In genomic region chr5:65774346-65774745, GRCh38 we compare ENCODE assay signal across 12 cellular contexts. TPM values are rescaled to one million over a fixed set of nuclear protein-coding genes. Genes with fewer than 3 reads are reported as not detected.
DNase-seq lines count a peak whose midpoint lies in the region; ATAC-seq and TF ChIP-seq lines count a peak whose summit lies in the region.
"Had no signal": no experiment of that assay in that cellular context is flagged by ENCODE, and none has a peak within 500 bp of the region (broad histone marks: within the 10 kb centered on the region; RNA-seq: fewer than 3 reads in every experiment).

No MANE protein-coding gene starts in this region.

- no peak for TF ChIP-seq RAD21 in SK-N-SH (IDR thresholded peaks at IDR 0.05; ENCODE audit: low read length)

- intact Hi-C loops in thyroid gland (cut with DNase I): no loop called here
- intact Hi-C loops in esophagus muscularis mucosa (cut with DNase I): no loop called here

- H3K9me2 ChIP-seq in SK-N-SH: no peaks in the 10 kb centered on the region

- peak; percentile 50 to 59 for ATAC-seq in activated naive CD4-positive, alpha-beta T cell treated with anti-CD3 and anti-CD28 coated beads, Interleukin-2, amount 50 U/mL, for 72 hours

- POLR2A ChIA-PET in SK-N-SH (lab: Yijun Ruan, JAX): no interaction called here

- no peaks in the 10 kb centered on the region for H3K9me3 Mint-ChIP-seq in activated naive CD4-positive, alpha-beta T cell treated with anti-CD3 and anti-CD28 coated beads, Interleukin-2, amount 50 U/mL, for 72 hours
- H3K9me3 Mint-ChIP-seq: CD14-positive monocyte, naive B cell had no signal

- TF ChIP-seq POLR2A in thyroid gland (IDR thresholded peaks at IDR 0.05) (no peak), esophagus muscularis mucosa (IDR thresholded peaks at IDR 0.05; ENCODE audit: low read depth) (no peak)

- H3K36me3 Mint-ChIP-seq in activated naive CD4-positive, alpha-beta T cell treated with anti-CD3 and anti-CD28 coated beads, Interleukin-2, amount 50 U/mL, for 72 hours: peaks cover 9 to 14% of the 10 kb centered on the region in 2 donors

- H2AFZ ChIP-seq in SK-N-SH (ENCODE audit: low read depth): no peak overlapping the region

- CTCF ChIA-PET in SK-N-SH (lab: Yijun Ruan, JAX): no interaction called here

- no peak overlapping the region for H3K4me3 ChIP-seq in SK-N-SH (ENCODE audit: low read depth in 2 of 2, low read length in 1 of 2)
- H3K4me3 ChIP-seq in fibroblast of the aortic adventitia (ENCODE audit: low read depth, low read length): no peak overlapping the region
- H3K4me3 ChIP-seq in thyroid gland (replicated peaks in 1 of 3): no peak overlapping the region
- H3K4me3 ChIP-seq in esophagus muscularis mucosa: no peak overlapping the region

- no peaks in the 10 kb centered on the region for H4K20me1 ChIP-seq in SK-N-SH (ENCODE audit: insufficient read depth)

- H3K9me3 ChIP-seq in SK-N-SH: no peaks in the 10 kb centered on the region
- no peaks in the 10 kb centered on the region for H3K9me3 ChIP-seq in thyroid gland
- no peaks in the 10 kb centered on the region for H3K9me3 ChIP-seq in esophagus muscularis mucosa

- H3K36me3 ChIP-seq in SK-N-SH (replicated peaks in 1 of 2; ENCODE audit: control insufficient read depth in 1 of 2, insufficient read depth in 2 of 2, low read length in 1 of 2): peaks cover 0 to 5% of the 10 kb centered on the region in 2 experiments
- H3K36me3 ChIP-seq in thyroid gland: no peaks in the 10 kb centered on the region
- H3K36me3 ChIP-seq in esophagus muscularis mucosa: peaks cover 0 to 10% (median 3%) of the 10 kb centered on the region in 4 donors

- no peak overlapping the region for H3K9ac ChIP-seq in SK-N-SH

- TF ChIP-seq CTCF in SK-N-SH (IDR thresholded peaks at IDR 0.05) (no peak), fibroblast of the aortic adventitia (IDR thresholded peaks at IDR 0.05; ENCODE audit: insufficient read depth, low read length) (no peak), thyroid gland (IDR thresholded peaks at IDR 0.05) (no peak), esophagus muscularis mucosa (IDR thresholded peaks at IDR 0.05) (no peak)

- H3F3A ChIP-seq in SK-N-SH (replicated peaks; ENCODE audit: insufficient read depth): peaks cover 12% of the 10 kb centered on the region

- no peak for DNase-seq in activated naive CD4-positive, alpha-beta T cell treated with anti-CD3 and anti-CD28 coated beads, Interleukin-2, amount 50 U/mL, for 72 hours (ENCODE audit: low spot score in 2 of 2)
- DNase-seq in activated naive CD4-positive, alpha-beta T cell treated with anti-CD3 and anti-CD28 coated beads, Interleukin-2, amount 50 U/mL, for 16 hours: no peak
- DNase-seq in SK-N-SH (no peak), fibroblast of the aortic adventitia (ENCODE audit: low read depth) (peak; percentile 59), thyroid gland (peak in 1 of 2 donors; percentile 15), esophagus muscularis mucosa (ENCODE audit: extremely low spot score) (no peak), KBM-7 (no peak), activated gamma-delta T cell (lab: John Stamatoyannopoulos, UW) (no peak)
- DNase-seq: erythroblast, naive B cell, NCI-H510A treated with DMSO at 0.1 percent for 48 hours had no signal

- no peaks in the 10 kb centered on the region for H3K79me2 ChIP-seq in SK-N-SH (ENCODE audit: insufficient read depth)

- peaks cover 16 to 19% of the 10 kb centered on the region in 2 experiments for H3K4me1 ChIP-seq in SK-N-SH (ENCODE audit: control insufficient read depth in 1 of 2, insufficient read depth in 2 of 2, low read depth in 1 of 2, low read length in 1 of 2)
- peaks cover 7 to 10% of the 10 kb centered on the region in 2 donors for H3K4me1 ChIP-seq in thyroid gland
- H3K4me1 ChIP-seq in esophagus muscularis mucosa: no peaks in the 10 kb centered on the region

- H3K27me3 ChIP-seq in SK-N-SH (ENCODE audit: insufficient read depth): no peaks in the 10 kb centered on the region
- H3K27me3 ChIP-seq in thyroid gland: no peaks in the 10 kb centered on the region
- H3K27me3 ChIP-seq in esophagus muscularis mucosa: no peaks in the 10 kb centered on the region

- H3K27ac ChIP-seq in SK-N-SH (ENCODE audit: low read depth in 2 of 2, low read length in 1 of 2) (no peak overlapping the region), thyroid gland (peak overlapping the region in 2 of 3 donors; percentile 42 to 48), esophagus muscularis mucosa (replicated peaks in 1 of 4) (no peak overlapping the region)

- TF ChIP-seq EP300 in SK-N-SH (IDR thresholded peaks at IDR 0.05; ENCODE audit: borderline replicate concordance in 1 of 2, low read depth in 1 of 2, low read length in 1 of 2) (no peak), esophagus muscularis mucosa (IDR thresholded peaks at IDR 0.05) (no peak)

- in situ Hi-C loops in KBM-7 (cut with MboI; ENCODE audit: low pct_unique_long_range_greater_than_20kb, low sequenced_read_pairs): no loop called here

- H3K27ac Mint-ChIP-seq in activated naive CD4-positive, alpha-beta T cell treated with anti-CD3 and anti-CD28 coated beads, Interleukin-2, amount 50 U/mL, for 72 hours: peak overlapping the region in 1 of 2 donors; percentile 57
- H3K27ac Mint-ChIP-seq: naive B cell had no signal

- no peak overlapping the region for H3K4me2 ChIP-seq in SK-N-SH

TF ChIP-seq in SK-N-SH, 30 proteins besides CTCF, POLR2A, EP300 and RAD21:
- TF ChIP-seq TCF12 (IDR thresholded peaks at IDR 0.05) (peak; percentile 26; the same call in 1 of the 2 replicates), SMC3 (IDR thresholded peaks at IDR 0.05; ENCODE audit: low read depth, low read length) (no peak)
TF ChIP-seq in SK-N-SH: peak in this region for 1.

RNA-seq across cellular contexts. Expression of gene NLN, which starts 52.3 kb away (rescaled TPM):
- total RNA-seq in activated naive CD4-positive, alpha-beta T cell treated with anti-CD3 and anti-CD28 coated beads, Interleukin-2, amount 50 U/mL, for 72 hours: 10 to 100 TPM; 12.7 to 27.8 TPM
- 17.1 and 20.0 TPM in 2 replicates for polyA plus RNA-seq in SK-N-SH (2012; rRNA removed)
- polyA plus RNA-seq in SK-N-SH (2012; cell fraction: cytosol; rRNA removed): 21.2 and 24.0 TPM in 2 replicates
- 6.1 and 11.5 TPM in 2 replicates for polyA plus RNA-seq in SK-N-SH (2012; cell fraction: nucleus; rRNA removed)
- total RNA-seq in fibroblast of the aortic adventitia (ENCODE audit: low replicate concordance) (26.9 and 30.2 TPM in 2 replicates), thyroid gland (10 to 100 TPM in 3 of 4 donors, 1 to 10 TPM in 1; 8.7 to 17.5 (median 13.1) TPM), esophagus muscularis mucosa (10 to 100 TPM in 1 of 4 donors, 1 to 10 TPM in 3; 8.7 to 11.9 (median 9.1) TPM)

RNA-seq across cellular contexts. Expression of gene SGTB, which starts 52.4 kb away (rescaled TPM):
- total RNA-seq in activated naive CD4-positive, alpha-beta T cell treated with anti-CD3 and anti-CD28 coated beads, Interleukin-2, amount 50 U/mL, for 72 hours: 10 to 100 TPM; 19.1 to 23.4 TPM
- polyA plus RNA-seq in SK-N-SH (2012; rRNA removed): 3.5 and 4.9 TPM in 2 replicates
- polyA plus RNA-seq in SK-N-SH (2012; cell fraction: cytosol; rRNA removed): 6.1 and 7.6 TPM in 2 replicates
- polyA plus RNA-seq in SK-N-SH (2012; cell fraction: nucleus; rRNA removed): 2.4 and 3.8 TPM in 2 replicates
- total RNA-seq in fibroblast of the aortic adventitia (ENCODE audit: low replicate concordance) (6.1 and 16.4 TPM in 2 replicates), thyroid gland (10 to 100 TPM in 1 of 4 donors, 1 to 10 TPM in 3; 5.0 to 12.0 (median 6.3) TPM), esophagus muscularis mucosa (10 to 100 TPM; 11.4 to 16.5 (median 14.4) TPM)

Comparison
In these comparisons a context has a peak if more than half of its experiments do, and no peak if none do; other contexts are left out.
1. H3K27ac ChIP-seq: peak in thyroid gland (2 of 3); none in SK-N-SH (0 of 2) and esophagus muscularis mucosa (0 of 4).